ENCODE assay signal across 12 cellular contexts in the genomic region with DNA sequence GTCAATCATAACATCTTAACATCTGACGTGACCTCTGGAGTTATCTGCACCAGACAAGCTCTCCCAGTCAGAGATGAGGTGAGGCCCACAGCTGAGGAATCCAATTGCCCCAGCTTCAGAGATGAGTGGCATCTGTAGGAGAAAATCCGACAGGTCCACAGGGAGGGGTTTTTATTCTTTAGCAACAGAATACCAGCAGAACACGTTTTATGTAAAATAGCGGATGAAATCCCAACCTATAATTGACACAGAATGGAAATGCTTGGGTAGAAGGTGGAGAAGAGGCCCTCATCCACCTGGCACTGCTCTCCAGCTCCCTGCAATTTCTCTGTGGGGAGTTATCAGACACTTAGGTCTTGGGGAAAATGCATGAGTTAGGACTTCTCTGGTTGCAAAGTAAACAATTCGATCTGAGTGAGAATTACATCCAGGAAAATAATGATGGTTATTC.
"Had no signal": no experiment of that assay in that cellular context is flagged by ENCODE, and none has a peak within 500 bp of the region (broad histone marks: within the 10 kb centered on the region; RNA-seq: fewer than 3 reads in every experiment).

No MANE protein-coding gene starts in this region.

- H3K4me3 Mint-ChIP-seq: activated CD4-positive, alpha-beta T cell treated with anti-CD3 and anti-CD28 coated beads, Interleukin-2, amount 10 ng/mL, durations not matched to agents 7 days and 5 days; natural killer cell had no signal

- H3K4me1 Mint-ChIP-seq: activated CD4-positive, alpha-beta T cell treated with anti-CD3 and anti-CD28 coated beads, Interleukin-2, amount 10 ng/mL, durations not matched to agents 7 days and 5 days; natural killer cell had no signal

- H3K9me3 Mint-ChIP-seq: activated CD4-positive, alpha-beta T cell treated with anti-CD3 and anti-CD28 coated beads, Interleukin-2, amount 10 ng/mL, durations not matched to agents 7 days and 5 days; natural killer cell had no signal

- H3K27ac Mint-ChIP-seq: activated CD4-positive, alpha-beta T cell treated with anti-CD3 and anti-CD28 coated beads, Interleukin-2, amount 10 ng/mL, durations not matched to agents 7 days and 5 days; natural killer cell had no signal

- ATAC-seq: foreskin keratinocyte, natural killer cell, right cardiac atrium had no signal

- DNase-seq: activated CD4-positive, alpha-beta T cell treated with anti-CD3 and anti-CD28 coated beads, Interleukin-2, amount 10 ng/mL, durations not matched to agents 7 days and 5 days; activated CD4-positive, CD25-positive, alpha-beta regulatory T cell; activated CD8-positive, alpha-beta memory T cell treated with anti-CD3 and anti-CD28 coated beads for 24 hours; activated naive CD4-positive, alpha-beta T cell treated with anti-CD3 and anti-CD28 coated beads, Interleukin-2, amount 50 U/mL, for 16 hours; activated T-cell treated with anti-CD3 and anti-CD28 coated beads for 4 hours; adrenal gland; foreskin keratinocyte; mammary epithelial cell; natural killer cell; nucleus accumbens; right cardiac atrium; thyroid gland had no signal

- H3K36me3 Mint-ChIP-seq: natural killer cell had no signal
